Comparison of ENCODE assay signal across 12 cellular contexts in the genomic region with DNA sequence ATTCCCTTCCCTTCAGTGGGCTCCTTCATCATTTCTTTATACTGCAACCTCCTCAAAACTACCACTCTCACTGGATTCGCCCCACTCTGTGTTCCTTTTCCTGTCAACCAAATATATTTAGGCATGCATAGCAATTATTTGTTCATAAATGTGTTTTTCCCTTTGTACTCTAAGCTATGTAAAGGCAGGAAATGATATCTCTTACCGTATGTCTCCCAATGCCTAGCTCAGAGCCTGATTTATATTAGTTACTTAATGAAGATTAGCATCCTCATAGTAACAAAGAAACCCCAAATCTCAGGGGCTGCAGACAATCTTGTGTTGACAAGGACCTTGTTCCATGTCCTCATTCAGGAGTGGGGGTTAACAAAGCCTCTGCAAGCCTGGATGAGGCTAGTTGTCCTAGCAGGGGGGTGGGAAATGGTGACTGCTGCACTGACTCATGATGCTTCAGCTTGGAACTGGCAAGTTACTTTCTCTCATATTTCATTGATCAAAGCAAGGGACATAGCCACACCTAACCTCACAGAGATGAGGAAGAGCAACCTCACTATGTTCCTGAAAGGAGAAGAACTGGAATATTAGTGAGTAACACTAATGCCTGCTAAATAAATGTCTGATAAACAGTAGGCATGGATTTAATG. TPM values are rescaled to one million over a fixed set of nuclear protein-coding genes. Genes with fewer than 3 reads are reported as not detected.
DNase-seq lines count a peak whose midpoint lies in the region; TF ChIP-seq lines count a peak whose summit lies in the region.
"Had no signal": no experiment of that assay in that cellular context is flagged by ENCODE, and none has a peak within 500 bp of the region (broad histone marks: within the 10 kb centered on the region; RNA-seq: fewer than 3 reads in every experiment).

No MANE protein-coding gene starts in this region.

- no peak overlapping the region for H3K4me3 Mint-ChIP-seq in osteocyte (ENCODE audit: unreplicated experiment)
- H3K4me3 Mint-ChIP-seq: natural killer cell had no signal

- in situ Hi-C loops in GM13976 (cut with MboI; ENCODE audit: low sequenced_read_pairs, unreplicated experiment), result no loop called here

- peak; percentile 72 for DNase-seq in EL
- DNase-seq in PC-9, result peak; percentile 41 to 84
- no peak for DNase-seq in epithelial cell of prostate (ENCODE audit: low read depth, low spot score)
- DNase-seq in osteocyte (ENCODE audit: extremely low spot score, unreplicated experiment), result no peak
- DNase-seq in stimulated activated CD4-positive, alpha-beta T cell treated with anti-CD3 and anti-CD28 coated beads, Interleukin-15, amount 100 ng/mL, for 24 hours, result no peak
- DNase-seq in T-helper 2 cell, result no peak
- no peak for DNase-seq in GM13976 (ENCODE audit: low spot score)
- DNase-seq in DMS 273 treated with DMSO at 0.1 percent for 48 hours (lab: John Stamatoyannopoulos, UW), result no peak
- DNase-seq: activated T-cell treated with anti-CD3 and anti-CD28 coated beads for 4 hours; CD4-positive, alpha-beta memory T cell; Kasumi-1; natural killer cell had no signal

- no peaks in the 10 kb centered on the region for H3K9me2 ChIP-seq in PC-9 (ENCODE audit: insufficient read depth)

- H3K27me3 Mint-ChIP-seq in osteocyte (ENCODE audit: unreplicated experiment), result no peaks in the 10 kb centered on the region
- H3K27me3 Mint-ChIP-seq: CD4-positive, alpha-beta memory T cell had no signal

- no peak overlapping the region for H3K4me3 ChIP-seq in PC-9

- no peaks in the 10 kb centered on the region for H3K27me3 ChIP-seq in PC-9 (ENCODE audit: insufficient read depth, low read depth)

- H3K36me3 ChIP-seq in PC-9 (ENCODE audit: low read depth), result peaks cover 22% of the 10 kb centered on the region

- no peaks in the 10 kb centered on the region for H4K20me1 ChIP-seq in PC-9 (ENCODE audit: insufficient read depth)

- POLR2A ChIA-PET in PC-9 (lab: Charles Lee; ENCODE audit: unreplicated experiment), result interaction anchor here (0.5 to 0.7 kb wide), 2 partner anchors 14 to 16 kb away, joined by 3 to 5 read pairs; no protein-coding TSS in a partner anchor

- no TSS peak for BruUV-seq in PC-9 (replicated peaks; lab: Mats Ljungman, UMichigan)

- H3K9me3 Mint-ChIP-seq in osteocyte (ENCODE audit: unreplicated experiment), result peaks cover 6% of the 10 kb centered on the region
- H3K9me3 Mint-ChIP-seq: natural killer cell had no signal

- H3F3A ChIP-seq in PC-9 (ENCODE audit: insufficient read depth, low read depth), result peaks cover 41% of the 10 kb centered on the region; the same call in 1 of the 2 replicates

- peak overlapping the region; percentile 15 for H3K4me2 ChIP-seq in PC-9

- H3K79me2 ChIP-seq in PC-9 (ENCODE audit: low read depth), result peaks cover 97% of the 10 kb centered on the region

- CTCF ChIA-PET in PC-9 (lab: Charles Lee), result interaction anchor here (0.6 to 1.5 kb wide), 3 partner anchors 14 to 102 kb away, joined by 3 to 6 read pairs (median 4); no protein-coding TSS in a partner anchor

- peaks cover 48% of the 10 kb centered on the region for H3K36me3 Mint-ChIP-seq in osteocyte (ENCODE audit: unreplicated experiment)

- intact Hi-C loops in PC-9 (cut with micrococcal nuclease; ENCODE audit: unreplicated experiment), result no loop called here

- peak overlapping the region; percentile 58 for H3K27ac Mint-ChIP-seq in osteocyte (ENCODE audit: unreplicated experiment)

- no peak overlapping the region for H2AFZ ChIP-seq in PC-9

- peaks cover 37% of the 10 kb centered on the region for H3K4me1 ChIP-seq in PC-9 (replicated peaks; ENCODE audit: insufficient read depth)

- peak overlapping the region; percentile 46 for H3K27ac ChIP-seq in PC-9
- peak overlapping the region; percentile 47 for H3K27ac ChIP-seq in epithelial cell of prostate

- peaks cover 3% of the 10 kb centered on the region; the same call in 1 of the 2 replicates for H3K9me3 ChIP-seq in PC-9 (ENCODE audit: insufficient read depth, low read depth)

- TF ChIP-seq CTCF in PC-9 (conservative IDR thresholded peaks at IDR 0.05), result no peak
- no peak for TF ChIP-seq CTCF in osteocyte (IDR thresholded peaks at IDR 0.05)
- TF ChIP-seq CTCF in GM13976 (IDR thresholded peaks at IDR 0.05; ENCODE audit: borderline replicate concordance, control extremely low read depth, extremely low read depth, insufficient read depth, missing control alignments), result no peak

- H3K4me1 Mint-ChIP-seq in osteocyte (ENCODE audit: unreplicated experiment), result peaks cover 53% of the 10 kb centered on the region

RNA-seq across cellular contexts. Expression of a gene that starts 15.2 kb away (rescaled TPM):
- 42.7 and 55.0 TPM in 2 replicates for total RNA-seq in PC-9 (2021)
- total RNA-seq in osteocyte, result 134 and 138 TPM in 2 replicates

Comparison
In these comparisons a context has a peak if more than half of its experiments do, and no peak if none do; other contexts are left out.
1. DNase-seq: peak in EL (single experiment) and PC-9 (2 of 2); none in epithelial cell of prostate (single experiment), osteocyte (single experiment), stimulated activated CD4-positive, alpha-beta T cell treated with anti-CD3 and anti-CD28 coated beads, Interleukin-15, amount 100 ng/mL, for 24 hours (single experiment), T-helper 2 cell (0 of 5), GM13976 (single experiment) and DMS 273 treated with DMSO at 0.1 percent for 48 hours (single experiment).